Comparison of ENCODE assay signal across 36 cellular contexts in genomic region chr12:89793946-89794345, GRCh38.
"Had no signal": no experiment of that assay in that cellular context is flagged by ENCODE, and none has a peak within 500 bp of the region (broad histone marks: within the 10 kb centered on the region; RNA-seq: fewer than 3 reads in every experiment).

No MANE protein-coding gene starts in this region.

- H3K36me3 Mint-ChIP-seq: activated CD4-positive, alpha-beta memory T cell treated with anti-CD3 and anti-CD28 coated beads for 36 hours; activated naive CD4-positive, alpha-beta T cell treated with anti-CD3 and anti-CD28 coated beads, Interleukin-2, amount 50 U/mL, for 72 hours; activated naive CD8-positive, alpha-beta T cell treated with anti-CD3 and anti-CD28 coated beads for 36 hours had no signal

- H3K27me3 Mint-ChIP-seq: activated B cell treated with CpG ODN at 0.5 μM for 24 hours; activated CD4-positive, alpha-beta memory T cell treated with anti-CD3 and anti-CD28 coated beads for 36 hours; activated CD8-positive, alpha-beta T cell treated with anti-CD3 and anti-CD28 coated beads for 36 hours; activated naive CD8-positive, alpha-beta T cell treated with anti-CD3 and anti-CD28 coated beads for 36 hours; activated T-cell treated with anti-CD3 and anti-CD28 coated beads, Interleukin-2, amount 50 U/mL, for 24 hours; activated T-helper 17 cell treated with anti-CD3 and anti-CD28 coated beads, Interleukin-2, amount 50 U/mL, for 72 hours had no signal

- H3K4me1 ChIP-seq: adrenal gland, body of pancreas, breast epithelium had no signal

- ATAC-seq: activated CD8-positive, alpha-beta T cell treated with anti-CD3 and anti-CD28 coated beads for 36 hours; activated naive CD4-positive, alpha-beta T cell treated with anti-CD3 and anti-CD28 coated beads, Interleukin-2, amount 50 U/mL, for 72 hours; activated T-helper 17 cell treated with anti-CD3 and anti-CD28 coated beads, Interleukin-2, amount 50 U/mL, for 72 hours; body of pancreas had no signal

- H3K27ac Mint-ChIP-seq: activated B cell treated with CpG ODN at 0.5 μM for 24 hours; activated CD4-positive, alpha-beta memory T cell treated with anti-CD3 and anti-CD28 coated beads for 36 hours; activated CD4-positive, alpha-beta T cell treated with anti-CD3 and anti-CD28 coated beads, Interleukin-2, amount 10 ng/mL, durations not matched to agents 24 days and 14 days; activated CD8-positive, alpha-beta T cell treated with anti-CD3 and anti-CD28 coated beads for 36 hours; activated naive CD4-positive, alpha-beta T cell treated with anti-CD3 and anti-CD28 coated beads for 36 hours; activated naive CD4-positive, alpha-beta T cell treated with anti-CD3 and anti-CD28 coated beads, Interleukin-2, amount 50 U/mL, for 72 hours; activated naive CD8-positive, alpha-beta T cell treated with anti-CD3 and anti-CD28 coated beads for 36 hours; activated T-cell treated with anti-CD3 and anti-CD28 coated beads, Interleukin-2, amount 50 U/mL, for 24 hours; activated T-helper 1 cell treated with anti-CD3 and anti-CD28 coated beads, Interleukin-12 subunit alpha, Interleukin-12 subunit beta, Interleukin-2, Interleukin-4 antibody, amounts not matched to agents 30 ng/mL and 10 ng/mL and 1 ng/mL, durations not matched to agents 14 hours and 24 hours and 36 hours; activated T-helper 17 cell treated with anti-CD3 and anti-CD28 coated beads, Interleukin-2, amount 50 U/mL, for 72 hours; T-helper 1 cell treated with Interleukin-12 subunit alpha and Interleukin-12 subunit beta and Interleukin-4 antibody, amounts not matched to agents 30 μg/mL and 1 μg/mL, for 36 hours; T-helper 2 cell treated with Interferon-gamma antibody and Interleukin-4, amounts not matched to agents 5 μg/mL and 100 μg/mL, for 36 hours had no signal

- FAIRE-seq: astrocyte, TTC549 had no signal

- DNase-seq: activated B cell treated with CpG ODN at 0.5 μM for 24 hours; activated CD4-positive, alpha-beta memory T cell treated with anti-CD3 and anti-CD28 coated beads for 36 hours; activated CD4-positive, alpha-beta T cell treated with anti-CD3 and anti-CD28 coated beads for 4 hours; activated CD4-positive, alpha-beta T cell treated with anti-CD3 and anti-CD28 coated beads, Interleukin-2, amount 10 ng/mL, durations not matched to agents 24 days and 14 days; activated CD4-positive, alpha-beta T cell treated with anti-CD3 and anti-CD28 coated beads, Interleukin-2, amount 50 U/mL, for 1 hour; activated CD4-positive, alpha-beta T cell treated with anti-CD3 and anti-CD28 coated beads, Interleukin-2, amount 50 U/mL, for 4 hours; activated CD4-positive, CD25-positive, alpha-beta regulatory T cell treated with anti-CD3 and anti-CD28 coated beads, Interleukin-2, amount 50 U/mL, for 72 hours; activated CD8-positive, alpha-beta memory T cell treated with anti-CD3 and anti-CD28 coated beads, Interleukin-2, amount 50 U/mL, for 4 hours; activated CD8-positive, alpha-beta T cell treated with anti-CD3 and anti-CD28 coated beads for 36 hours; activated effector memory CD4-positive, alpha-beta T cell treated with anti-CD3 and anti-CD28 coated beads, Interleukin-2, amount 50 U/mL, for 16 hours; activated gamma-delta T cell treated with Interleukin-2 at 50 U/mL for 16 hours; activated naive CD4-positive, alpha-beta T cell; activated naive CD4-positive, alpha-beta T cell treated with anti-CD3 and anti-CD28 coated beads for 36 hours; activated naive CD4-positive, alpha-beta T cell treated with anti-CD3 and anti-CD28 coated beads, Interleukin-2, amount 50 U/mL, for 16 hours; activated naive CD8-positive, alpha-beta T cell treated with anti-CD3 and anti-CD28 coated beads for 36 hours; activated T-cell treated with anti-CD3 and anti-CD28 coated beads for 4 hours; activated T-cell treated with anti-CD3 and anti-CD28 coated beads, Interleukin-2, amount 50 U/mL, for 24 hours; activated T-cell treated with anti-CD3 and anti-CD28 coated beads, Interleukin-2, amount 50 U/mL, for 48 hours; adrenal gland; amniotic stem cell; aorta; body of pancreas; brain microvascular endothelial cell; central memory CD4-positive, alpha-beta T cell; T-helper 1 cell; T-helper 2 cell; T-helper 9 cell had no signal

- H3K9me3 ChIP-seq: adrenal gland, body of pancreas, breast epithelium had no signal

- H3K27me3 ChIP-seq: adrenal gland, body of pancreas, brain microvascular endothelial cell, breast epithelium had no signal

- H3K4me3 ChIP-seq: adrenal gland, body of pancreas, breast epithelium had no signal

- H3K4me3 Mint-ChIP-seq: activated B cell treated with CpG ODN at 0.5 μM for 24 hours; activated CD4-positive, alpha-beta memory T cell treated with anti-CD3 and anti-CD28 coated beads for 36 hours; activated CD4-positive, alpha-beta T cell treated with anti-CD3 and anti-CD28 coated beads, Interleukin-2, amount 10 ng/mL, durations not matched to agents 24 days and 14 days; activated CD8-positive, alpha-beta T cell treated with anti-CD3 and anti-CD28 coated beads for 36 hours; activated naive CD4-positive, alpha-beta T cell treated with anti-CD3 and anti-CD28 coated beads for 36 hours; activated naive CD8-positive, alpha-beta T cell treated with anti-CD3 and anti-CD28 coated beads for 36 hours; activated T-cell treated with anti-CD3 and anti-CD28 coated beads, Interleukin-2, amount 50 U/mL, for 24 hours; activated T-helper 1 cell treated with anti-CD3 and anti-CD28 coated beads, Interleukin-12 subunit alpha, Interleukin-12 subunit beta, Interleukin-2, Interleukin-4 antibody, amounts not matched to agents 30 ng/mL and 10 ng/mL and 1 ng/mL, durations not matched to agents 14 hours and 24 hours and 36 hours; activated T-helper 17 cell treated with anti-CD3 and anti-CD28 coated beads, Interleukin-2, amount 50 U/mL, for 72 hours; T-helper 1 cell treated with Interleukin-12 subunit alpha and Interleukin-12 subunit beta and Interleukin-4 antibody, amounts not matched to agents 30 μg/mL and 1 μg/mL, for 36 hours; T-helper 2 cell treated with Interferon-gamma antibody and Interleukin-4, amounts not matched to agents 5 μg/mL and 100 μg/mL, for 36 hours had no signal

- H3K36me3 ChIP-seq: adrenal gland, brain microvascular endothelial cell, breast epithelium had no signal

- H3K27ac ChIP-seq: adrenal gland, body of pancreas, brain microvascular endothelial cell, breast epithelium, VCaP had no signal

- H3K4me1 Mint-ChIP-seq: activated CD4-positive, alpha-beta T cell treated with anti-CD3 and anti-CD28 coated beads, Interleukin-2, amount 10 ng/mL, durations not matched to agents 24 days and 14 days; activated naive CD8-positive, alpha-beta T cell treated with anti-CD3 and anti-CD28 coated beads for 36 hours; activated T-helper 17 cell treated with anti-CD3 and anti-CD28 coated beads, Interleukin-2, amount 50 U/mL, for 72 hours had no signal

- H3K9me3 Mint-ChIP-seq: activated B cell treated with CpG ODN at 0.5 μM for 24 hours; activated CD4-positive, alpha-beta memory T cell treated with anti-CD3 and anti-CD28 coated beads for 36 hours; activated naive CD4-positive, alpha-beta T cell treated with anti-CD3 and anti-CD28 coated beads for 36 hours; activated naive CD4-positive, alpha-beta T cell treated with anti-CD3 and anti-CD28 coated beads, Interleukin-2, amount 50 U/mL, for 72 hours; activated naive CD8-positive, alpha-beta T cell treated with anti-CD3 and anti-CD28 coated beads for 36 hours; activated T-cell treated with anti-CD3 and anti-CD28 coated beads, Interleukin-2, amount 50 U/mL, for 24 hours; activated T-helper 1 cell treated with anti-CD3 and anti-CD28 coated beads, Interleukin-12 subunit alpha, Interleukin-12 subunit beta, Interleukin-2, Interleukin-4 antibody, amounts not matched to agents 30 ng/mL and 10 ng/mL and 1 ng/mL, durations not matched to agents 14 hours and 24 hours and 36 hours had no signal
